ENCODE assay signal across 8 cellular contexts in genomic region chr17:6574689-6575595, GRCh38. TPM values are rescaled to one million over a fixed set of nuclear protein-coding genes. Genes with fewer than 3 reads are reported as not detected.
DNase-seq lines count a peak whose midpoint lies in the region; FAIRE-seq and TF ChIP-seq lines count a peak whose summit lies in the region.

No MANE protein-coding gene starts in this region.

- DNase-seq in GM12865 (ENCODE audit: low read depth) (peak; percentile 58), NT2/D1 (ENCODE audit: low read depth, low spot score) (no peak), astrocyte (ENCODE audit: low read depth) (peak; percentile 71), uterus (no peak), NCI-H2227 treated with DMSO at 0.1 percent for 48 hours (lab: John Stamatoyannopoulos, UW) (no peak), NCI-H510A (lab: John Stamatoyannopoulos, UW) (no peak)
- DNase-seq in stimulated activated CD8-positive, alpha-beta memory T cell treated with anti-CD3 and anti-CD28 coated beads, Interleukin-7, amount 100 ng/mL, for 48 hours (ENCODE audit: extremely low read depth in 1 of 2, low read depth in 1 of 2) = peak; percentile 33 to 61

- TF ChIP-seq POLR2A in uterus (IDR thresholded peaks at IDR 0.05) = no peak

- H3K4me1 Mint-ChIP-seq in astrocyte (ENCODE audit: low read depth, unreplicated experiment) = peaks cover 21% of the 10 kb centered on the region

- H3K79me2 ChIP-seq in astrocyte (ENCODE audit: insufficient read depth, low read length) = no peaks in the 10 kb centered on the region

- H4K20me1 ChIP-seq in astrocyte (ENCODE audit: insufficient read depth, low read length) = peaks cover 4% of the 10 kb centered on the region

- H3K4me3 Mint-ChIP-seq in astrocyte (ENCODE audit: unreplicated experiment) = peak overlapping the region; percentile 24

- H3K4me2 ChIP-seq in astrocyte (ENCODE audit: low read length) = peak overlapping the region; percentile 78

- intact Hi-C loops in uterus (cut with DNase I; ENCODE audit: low total_unique reads) = no loop called here

- WGBS in liver = 61% methylated on average over 23 of the region's 23 CpGs

- TF ChIP-seq RAD21 in liver (IDR thresholded peaks at IDR 0.05) = peak in 1 of 2 donors; percentile 16

- peaks cover 6% of the 10 kb centered on the region for H3K9me3 Mint-ChIP-seq in astrocyte (ENCODE audit: unreplicated experiment)

- H3K4me1 ChIP-seq in NT2/D1 (ENCODE audit: insufficient read depth, insufficient read length) = peaks cover 6% of the 10 kb centered on the region
- peaks cover 19% of the 10 kb centered on the region for H3K4me1 ChIP-seq in astrocyte (ENCODE audit: insufficient read depth, low read length)
- H3K4me1 ChIP-seq in liver (ENCODE audit: control insufficient read depth in 4 of 4, insufficient read depth in 4 of 4, low read length in 3 of 4) = no peaks in the 10 kb centered on the region
- H3K4me1 ChIP-seq in uterus = no peaks in the 10 kb centered on the region

- H3K4me3 ChIP-seq in GM12865 (ENCODE audit: low read depth, low read length) (no peak overlapping the region), NT2/D1 (ENCODE audit: insufficient read length, low read depth) (no peak overlapping the region), astrocyte (ENCODE audit: insufficient read depth, low read depth, low read length) (no peak overlapping the region), liver (ENCODE audit: low read depth in 1 of 3, low read length in 3 of 3) (no peak overlapping the region), uterus (no peak overlapping the region)

- no peak overlapping the region for H3K27ac ChIP-seq in astrocyte (ENCODE audit: low read depth, low read length)
- peak overlapping the region in 1 of 2 donors; percentile 2 for H3K27ac ChIP-seq in liver (ENCODE audit: low read depth in 1 of 2, low read length in 2 of 2)
- H3K27ac ChIP-seq in uterus = no peak overlapping the region

- no peak overlapping the region for H3K27ac Mint-ChIP-seq in astrocyte (ENCODE audit: unreplicated experiment)

- H3K27me3 ChIP-seq in NT2/D1 (ENCODE audit: insufficient read depth, insufficient read length) (no peaks in the 10 kb centered on the region), astrocyte (ENCODE audit: insufficient read depth, low read length) (no peaks in the 10 kb centered on the region), liver (ENCODE audit: control insufficient read depth in 4 of 4, insufficient read depth in 4 of 4, low read length in 3 of 4) (no peaks in the 10 kb centered on the region), uterus (no peaks in the 10 kb centered on the region)

- peaks cover 23% of the 10 kb centered on the region for H3K36me3 Mint-ChIP-seq in astrocyte (ENCODE audit: low read depth, unreplicated experiment)

- peaks cover 8% of the 10 kb centered on the region for H3K27me3 Mint-ChIP-seq in astrocyte (ENCODE audit: low read depth, unreplicated experiment)

- H3K9ac ChIP-seq in NT2/D1 (ENCODE audit: insufficient read length, low read depth) = peak overlapping the region; percentile 32
- no peak overlapping the region for H3K9ac ChIP-seq in astrocyte (ENCODE audit: low read length)
- no peak overlapping the region for H3K9ac ChIP-seq in liver (ENCODE audit: low read depth in 1 of 2, low read length in 2 of 2)

- TF ChIP-seq CTCF in GM12865 (IDR thresholded peaks at IDR 0.05; ENCODE audit: insufficient read depth, low read depth, low read length, missing control alignments) (no peak), astrocyte (IDR thresholded peaks at IDR 0.05; ENCODE audit: insufficient read depth, low read depth, low read length) (no peak), liver (IDR thresholded peaks at IDR 0.05; ENCODE audit: low read depth, low read length, missing input control) (no peak), uterus (IDR thresholded peaks at IDR 0.05) (no peak)

- no peak for FAIRE-seq in astrocyte (lab: Jason Lieb, UNC)

- H3K9me3 ChIP-seq in NT2/D1 (ENCODE audit: insufficient read depth, low read length) (no peaks in the 10 kb centered on the region), astrocyte (ENCODE audit: insufficient read depth, low read depth, low read length) (no peaks in the 10 kb centered on the region), liver (ENCODE audit: control insufficient read depth in 4 of 4, low read length in 3 of 4) (no peaks in the 10 kb centered on the region), uterus (no peaks in the 10 kb centered on the region)

- H2AFZ ChIP-seq in astrocyte (ENCODE audit: low read depth, low read length) = peak overlapping the region; percentile 0

- H3K36me3 ChIP-seq in NT2/D1 (ENCODE audit: insufficient read depth, insufficient read length, low read length) (peaks cover 26% of the 10 kb centered on the region), astrocyte (ENCODE audit: insufficient read depth, low read length) (peaks cover 12% of the 10 kb centered on the region), liver (ENCODE audit: control insufficient read depth in 4 of 4, insufficient read depth in 3 of 4, low read depth in 1 of 4, low read length in 3 of 4) (peaks cover 0 to 11% (median 5%) of the 10 kb centered on the region in 4 donors), uterus (no peaks in the 10 kb centered on the region)

TF ChIP-seq in liver, 16 proteins besides CTCF, POLR2A, EP300 and RAD21:
- TF ChIP-seq SP1 (IDR thresholded peaks at IDR 0.05) (no peak), MAX (IDR thresholded peaks at IDR 0.05) (no peak), YY1 (IDR thresholded peaks at IDR 0.05) (no peak), RXRA (IDR thresholded peaks at IDR 0.05) (peak in 1 of 2 donors; percentile 28), EGR1 (IDR thresholded peaks at IDR 0.05; ENCODE audit: low read depth in 2 of 2) (no peak), NR2F2 (IDR thresholded peaks at IDR 0.05) (peak; percentile 53)

RNA-seq across cellular contexts. Expression of gene PITPNM3, which starts 18.6 kb away (rescaled TPM):
- total RNA-seq in astrocyte (1.0 and 1.3 TPM in 2 replicates), liver (1 to 10 TPM; 1.9 to 5.0 TPM), uterus (1 to 10 TPM in 3 of 4 donors, under 1 TPM in 1; 0.59 to 9.3 (median 6.1) TPM)
- polyA plus RNA-seq in liver = 1 to 10 TPM; 1.5 to 1.8 TPM

Comparison
In these comparisons a context has a peak if more than half of its experiments do, and no peak if none do; other contexts are left out.
1. DNase-seq: peak in GM12865 (single experiment), astrocyte (single experiment) and stimulated activated CD8-positive, alpha-beta memory T cell treated with anti-CD3 and anti-CD28 coated beads, Interleukin-7, amount 100 ng/mL, for 48 hours (2 of 2); none in NT2/D1 (single experiment), uterus (0 of 2), NCI-H2227 treated with DMSO at 0.1 percent for 48 hours (single experiment) and NCI-H510A (single experiment).